ENCODE assay signal across 8 cellular contexts in the genomic region with DNA sequence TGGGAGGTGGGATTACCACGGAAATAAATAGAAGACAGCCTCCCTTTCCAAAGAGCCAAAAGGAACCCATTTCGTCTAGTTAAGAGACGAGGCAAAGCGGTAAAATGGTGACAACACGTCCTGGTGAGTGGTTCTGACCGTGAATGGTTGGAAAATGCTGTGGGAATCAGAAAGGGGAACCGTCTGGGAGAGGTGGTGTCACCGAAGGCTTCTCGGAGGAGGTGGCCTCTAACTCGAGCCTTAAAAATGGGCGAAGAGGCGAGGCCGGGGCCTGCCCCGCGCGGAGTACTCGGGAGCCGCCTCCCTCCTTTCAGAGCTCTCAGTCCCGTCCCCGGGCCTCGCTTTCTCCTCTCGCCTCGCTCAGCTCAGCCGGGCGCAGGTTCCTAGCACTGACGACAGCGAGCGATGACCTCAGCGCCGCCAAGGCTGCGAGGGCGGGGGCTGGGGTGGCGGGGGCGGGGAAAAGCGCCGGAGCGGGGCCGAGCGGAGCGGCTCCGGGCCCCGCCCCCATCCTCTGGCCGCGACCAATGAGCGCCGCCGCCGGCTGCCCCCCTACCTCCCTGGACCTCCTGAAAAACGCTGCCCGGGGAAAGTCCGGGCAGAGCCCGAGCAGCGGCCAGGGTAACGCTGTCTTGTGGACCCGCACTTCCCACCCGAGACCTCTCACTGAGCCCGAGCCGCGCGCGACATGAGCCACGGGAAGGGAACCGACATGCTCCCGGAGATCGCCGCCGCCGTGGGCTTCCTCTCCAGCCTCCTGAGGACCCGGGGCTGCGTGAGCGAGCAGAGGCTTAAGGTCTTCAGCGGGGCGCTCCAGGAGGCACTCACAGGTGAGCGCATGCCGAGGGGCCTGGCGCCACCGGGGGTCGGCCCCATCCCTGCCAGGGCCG. TPM values are rescaled to one million over a fixed set of nuclear protein-coding genes. Genes with fewer than 3 reads are reported as not detected.
DNase-seq lines count a peak whose midpoint lies in the region; ATAC-seq and TF ChIP-seq lines count a peak whose summit lies in the region.

Gene BTG2, plus strand, starts transcription at position 601 of the 890 bp plus-strand sequence. Its CDS starts 88 bp downstream, at position 689.

- TF ChIP-seq CTCF in fibroblast of pulmonary artery (IDR thresholded peaks at IDR 0.05; ENCODE audit: low read length, missing control alignments) = no peak

- H3K36me3 Mint-ChIP-seq in natural killer cell treated with Interleukin-12 subunit alpha and Interleukin-12 subunit beta and Interleukin-15 and Interleukin-18, amount 100 ng/mL, for 72 hours = peaks cover 39% of the 10 kb centered on the region

- peak; percentile 91 to 94 for ATAC-seq in natural killer cell treated with Interleukin-12 subunit alpha and Interleukin-12 subunit beta and Interleukin-15 and Interleukin-18, amount 100 ng/mL, for 72 hours
- peak; percentile 88 for ATAC-seq in stimulated activated naive CD8-positive, alpha-beta T cell treated with anti-CD3 and anti-CD28 coated beads, Interleukin-15, Interleukin-2, amounts not matched to agents 100 U/mL and 50 U/mL, for 24 hours

- peaks cover 72 to 76% of the 10 kb centered on the region in 2 donors for H3K4me1 Mint-ChIP-seq in natural killer cell treated with Interleukin-12 subunit alpha and Interleukin-12 subunit beta and Interleukin-15 and Interleukin-18, amount 100 ng/mL, for 72 hours (ENCODE audit: low read depth in 2 of 2)

- no peaks in the 10 kb centered on the region for H3K36me3 ChIP-seq in H7 (replicated peaks; ENCODE audit: control insufficient read depth, insufficient read depth, low read length)

- DNase-seq in ELF-1 (ENCODE audit: low read depth, low spot score) (peak; percentile 86), H7 (peak; percentile 99), M059J (ENCODE audit: low read depth) (peak; percentile 76), fibroblast of pulmonary artery (ENCODE audit: low read depth) (peak; percentile 90)
- peak; percentile 77 for DNase-seq in activated effector memory CD4-positive, alpha-beta T cell treated with Interleukin-2 at 50 U/mL for 16 hours
- DNase-seq in natural killer cell treated with Interleukin-12 subunit alpha and Interleukin-12 subunit beta and Interleukin-15 and Interleukin-18, amount 100 ng/mL, for 72 hours (ENCODE audit: low spot score) = peak; percentile 97
- peak; percentile 93 for DNase-seq in stimulated activated naive CD8-positive, alpha-beta T cell treated with anti-CD3 and anti-CD28 coated beads, Interleukin-15, Interleukin-2, amounts not matched to agents 100 U/mL and 50 U/mL, for 24 hours

- H3K9me3 Mint-ChIP-seq in natural killer cell treated with Interleukin-12 subunit alpha and Interleukin-12 subunit beta and Interleukin-15 and Interleukin-18, amount 100 ng/mL, for 72 hours = no peaks in the 10 kb centered on the region

- H3K4me3 Mint-ChIP-seq in natural killer cell treated with Interleukin-12 subunit alpha and Interleukin-12 subunit beta and Interleukin-15 and Interleukin-18, amount 100 ng/mL, for 72 hours = peak within 1 kb of the TSS; percentile 97

- peak within 1 kb of the TSS; percentile 96 to 97 for H3K27ac Mint-ChIP-seq in natural killer cell treated with Interleukin-12 subunit alpha and Interleukin-12 subunit beta and Interleukin-15 and Interleukin-18, amount 100 ng/mL, for 72 hours

- H3K4me3 ChIP-seq in H7 (ENCODE audit: insufficient read depth, low read depth, low read length) (peak within 1 kb of the TSS; percentile 69), fibroblast of pulmonary artery (replicated peaks; ENCODE audit: low read depth, low read length) (peak within 1 kb of the TSS; percentile 88)

- no peaks in the 10 kb centered on the region for H3K27me3 Mint-ChIP-seq in natural killer cell treated with Interleukin-12 subunit alpha and Interleukin-12 subunit beta and Interleukin-15 and Interleukin-18, amount 100 ng/mL, for 72 hours

- TF ChIP-seq POLR2A in Raji (IDR thresholded peaks at IDR 0.05; ENCODE audit: insufficient read depth, low read depth, low read length) = peak; percentile 99

- peaks cover 77% of the 10 kb centered on the region for H3K27me3 ChIP-seq in H7 (ENCODE audit: control insufficient read depth, insufficient read depth, low read length)

RNA-seq across cellular contexts. Expression of gene BTG2, which starts in this region (rescaled TPM):
- 7.2 and 8.7 TPM in 2 replicates for total RNA-seq in H7 (2014; rRNA removed; shearing (Covaris generic))
- 0.67 and 1.2 TPM in 2 replicates for total RNA-seq in M059J (2014; rRNA removed; shearing (Covaris generic))
- total RNA-seq in natural killer cell treated with Interleukin-12 subunit alpha and Interleukin-12 subunit beta and Interleukin-15 and Interleukin-18, amount 100 ng/mL, for 72 hours = 100 to 1,000 TPM in 1 of 2 donors, 10 to 100 TPM in 1; 82.6 to 157 TPM

Comparison
In these comparisons a context has a peak if more than half of its experiments do, and no peak if none do; other contexts are left out.
1. Peak in every context shown above with its lines: DNase-seq, ATAC-seq and H3K4me3 ChIP-seq.